ENCODE assay signal across 26 cellular contexts in the genomic region with DNA sequence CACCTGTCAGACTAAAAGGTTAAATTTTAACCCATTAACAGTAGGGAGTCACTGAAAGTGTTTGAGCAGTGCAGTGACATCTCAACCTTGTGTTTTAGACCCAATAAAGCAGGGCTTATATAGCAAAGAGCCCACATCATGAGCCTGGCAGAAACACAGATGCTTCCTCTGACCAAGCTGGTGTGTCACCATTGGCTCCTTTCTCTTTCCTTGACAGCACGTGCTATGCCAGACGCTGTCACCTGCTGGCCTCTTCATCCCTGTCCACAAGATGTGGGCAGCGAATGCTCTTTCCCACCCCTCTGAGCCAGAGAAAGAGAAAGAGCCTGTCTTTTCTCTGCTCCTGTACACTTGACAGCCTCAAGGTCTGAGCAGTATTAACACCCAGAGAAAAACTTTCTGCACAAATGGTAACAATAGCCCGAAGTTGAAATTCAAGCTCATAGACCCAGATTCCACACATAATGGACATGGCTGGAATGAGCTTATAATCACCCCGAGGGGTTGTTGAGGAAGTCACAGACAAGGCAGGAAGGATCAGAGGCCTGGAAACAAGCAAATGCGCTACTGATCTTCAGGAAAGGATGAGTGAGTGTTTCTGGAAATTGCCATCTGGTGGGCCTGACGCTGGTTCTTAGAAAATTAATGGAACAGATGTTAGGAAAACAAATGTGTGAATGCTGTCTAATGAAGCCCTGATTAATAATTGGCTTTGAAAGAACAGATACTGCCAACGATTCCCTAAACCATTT. TPM values are rescaled to one million over a fixed set of nuclear protein-coding genes. Genes with fewer than 3 reads are reported as not detected.
DNase-seq lines count a peak whose midpoint lies in the region; ATAC-seq, FAIRE-seq and TF ChIP-seq lines count a peak whose summit lies in the region.
"Had no signal": no experiment of that assay in that cellular context is flagged by ENCODE, and none has a peak within 500 bp of the region (broad histone marks: within the 10 kb centered on the region; RNA-seq: fewer than 3 reads in every experiment).

No MANE protein-coding gene starts in this region.

- CTCF ChIA-PET in OCI-LY7 (lab: Charles Lee; ENCODE audit: unreplicated experiment), result interaction anchor here (1.4 kb wide), 1 partner anchor 13 kb away, joined by 3 read pairs; no protein-coding TSS in a partner anchor

- no peaks in the 10 kb centered on the region for H3K36me3 ChIP-seq in cardiac muscle cell
- peaks cover 14% of the 10 kb centered on the region for H3K36me3 ChIP-seq in right atrium auricular region
- H3K36me3 ChIP-seq in OCI-LY7 (ENCODE audit: insufficient read depth, low read length), result no peaks in the 10 kb centered on the region
- peaks cover 17 to 19% of the 10 kb centered on the region in 2 donors for H3K36me3 ChIP-seq in stomach smooth muscle (ENCODE audit: control insufficient read depth in 2 of 2, insufficient read depth in 2 of 2, low read length in 2 of 2)
- H3K36me3 ChIP-seq: BLaER1 treated with 17β-estradiol and CSF1 and Interleukin-3, amounts not matched to agents 10 nM and 100 nM; ovary; SJSA1 had no signal

- H3K79me2 ChIP-seq in OCI-LY7 (ENCODE audit: insufficient read depth, low read depth, low read length), result no peaks in the 10 kb centered on the region

- POLR2A ChIA-PET in OCI-LY7 (lab: Charles Lee), result interaction anchor here (1.3 to 1.7 kb wide), 2 partner anchors 8 to 11 kb away, joined by 4 to 5 read pairs; no protein-coding TSS in a partner anchor

- H3K4me3 ChIP-seq in cardiac muscle cell, result no peak overlapping the region
- no peak overlapping the region for H3K4me3 ChIP-seq in right atrium auricular region
- H3K4me3 ChIP-seq in OCI-LY7 (ENCODE audit: low read depth, low read length, poor library complexity, severe bottlenecking), result no peak overlapping the region
- no peak overlapping the region for H3K4me3 ChIP-seq in stomach smooth muscle (ENCODE audit: low read length in 2 of 2)
- H3K4me3 ChIP-seq: BLaER1 treated with 17β-estradiol and CSF1 and Interleukin-3, amounts not matched to agents 10 nM and 100 nM; heart left ventricle; ovary; PC-9; SJSA1; skin epidermis; vagina had no signal

- H3K4me1 ChIP-seq in cardiac muscle cell (ENCODE audit: low read depth) (peaks cover 16% of the 10 kb centered on the region), right atrium auricular region (peaks cover 0 to 15% of the 10 kb centered on the region in 2 donors), OCI-LY7 (ENCODE audit: insufficient read depth, low read length, poor library complexity, severe bottlenecking) (peaks cover 33% of the 10 kb centered on the region), stomach smooth muscle (ENCODE audit: control insufficient read depth, insufficient read depth, low read length) (peaks cover 7% of the 10 kb centered on the region)
- H3K4me1 ChIP-seq: SJSA1 had no signal

- TF ChIP-seq CTCF in cardiac muscle cell (IDR thresholded peaks at IDR 0.05; ENCODE audit: low read depth, low read length), result no peak
- no peak for TF ChIP-seq CTCF in right atrium auricular region (IDR thresholded peaks at IDR 0.05)
- no peak for TF ChIP-seq CTCF in OCI-LY7 (conservative IDR thresholded peaks at IDR 0.05; ENCODE audit: low read length)

- intact Hi-C loops in OCI-LY7 (cut with micrococcal nuclease; ENCODE audit: unreplicated experiment), result no loop called here

- no peaks in the 10 kb centered on the region for H3K9me2 ChIP-seq in OCI-LY7 (ENCODE audit: insufficient read depth, low read length)

- DNase-seq in cardiac muscle cell (ENCODE audit: low read depth in 1 of 2, low spot score in 1 of 2) (peak in 1 of 2 donors; percentile 44), right atrium auricular region (ENCODE audit: low spot score) (no peak), OCI-LY7 (ENCODE audit: low spot score) (no peak), hippocampal formation (lab: John Stamatoyannopoulos, UW) (no peak)
- DNase-seq: activated CD4-positive, alpha-beta memory T cell treated with anti-CD3 and anti-CD28 coated beads for 36 hours; activated naive CD4-positive, alpha-beta T cell treated with anti-CD3 and anti-CD28 coated beads for 36 hours; central memory CD4-positive, alpha-beta T cell; effector CD8-positive, alpha-beta T cell; heart left ventricle; MM.1S; NCI-H2081; NCI-H748 treated with DMSO at 0.1 percent for 48 hours; ovary; PC-9; stimulated activated CD4-positive, alpha-beta T cell treated with anti-CD3 and anti-CD28 coated beads, Interleukin-4, amount 100 ng/mL, for 24 hours had no signal

- peak overlapping the region; percentile 7 to 21 for H3K9ac ChIP-seq in stomach smooth muscle (ENCODE audit: low read length in 2 of 2)
- H3K9ac ChIP-seq: BLaER1 treated with 17β-estradiol and CSF1 and Interleukin-3, amounts not matched to agents 10 nM and 100 nM had no signal

- peak overlapping the region; percentile 57 for H3K27ac ChIP-seq in cardiac muscle cell
- peak overlapping the region in 1 of 2 donors; percentile 34 for H3K27ac ChIP-seq in right atrium auricular region
- no peak overlapping the region for H3K27ac ChIP-seq in OCI-LY7 (ENCODE audit: low read depth, low read length, poor library complexity, severe bottlenecking)
- H3K27ac ChIP-seq in stomach smooth muscle (ENCODE audit: low read length), result no peak overlapping the region
- H3K27ac ChIP-seq: BLaER1 treated with 17β-estradiol and CSF1 and Interleukin-3, amounts not matched to agents 10 nM and 100 nM; heart left ventricle; HL-60; ovary; PC-9; SJSA1; skin epidermis; vagina had no signal

- no peak overlapping the region for H2AFZ ChIP-seq in OCI-LY7 (ENCODE audit: low read length)
- H2AFZ ChIP-seq: PC-9 had no signal

- H3K4me2 ChIP-seq in OCI-LY7 (ENCODE audit: low read length), result peak overlapping the region; percentile 13; the same call in 1 of the 2 replicates
- H3K4me2 ChIP-seq: PC-9 had no signal

- H3K9me3 ChIP-seq in cardiac muscle cell (ENCODE audit: low read depth) (no peaks in the 10 kb centered on the region), right atrium auricular region (no peaks in the 10 kb centered on the region), OCI-LY7 (ENCODE audit: low read length) (no peaks in the 10 kb centered on the region), stomach smooth muscle (ENCODE audit: control insufficient read depth in 2 of 2, low read length in 2 of 2) (no peaks in the 10 kb centered on the region)
- H3K9me3 ChIP-seq: BLaER1 treated with 17β-estradiol and CSF1 and Interleukin-3, amounts not matched to agents 10 nM and 100 nM; heart left ventricle; ovary; SJSA1; vagina had no signal

- H3K27me3 ChIP-seq in cardiac muscle cell (no peaks in the 10 kb centered on the region), right atrium auricular region (no peaks in the 10 kb centered on the region), stomach smooth muscle (ENCODE audit: control insufficient read depth in 1 of 2, insufficient read depth in 2 of 2, low read length in 2 of 2) (no peaks in the 10 kb centered on the region)
- H3K27me3 ChIP-seq: BLaER1 treated with 17β-estradiol and CSF1 and Interleukin-3, amounts not matched to agents 10 nM and 100 nM; heart left ventricle; ovary; vagina had no signal

- H4K20me1 ChIP-seq in OCI-LY7 (ENCODE audit: insufficient read depth, low read length), result no peaks in the 10 kb centered on the region
- H4K20me1 ChIP-seq: BLaER1 treated with 17β-estradiol and CSF1 and Interleukin-3, amounts not matched to agents 10 nM and 100 nM had no signal

- FAIRE-seq in islet of Langerhans (lab: Jason Lieb, UNC), result peak; percentile 73
- FAIRE-seq: A204.1, GM12891 had no signal

- no TSS peak for BruUV-seq in OCI-LY7 (replicated peaks; lab: Mats Ljungman, UMichigan)

- ATAC-seq in HG02885 (IDR thresholded peaks at IDR 0.05; ENCODE audit: poor library complexity, unreplicated experiment), result no peak
- no peak for ATAC-seq in HG03196 (IDR thresholded peaks at IDR 0.05; ENCODE audit: unreplicated experiment)
- ATAC-seq: heart left ventricle had no signal

RNA-seq across cellular contexts. Expression of gene TGFB3, which starts 8.9 kb away (rescaled TPM):
- total RNA-seq in cardiac muscle cell (11.6 and 13.2 TPM in 2 replicates), right atrium auricular region (10 to 100 TPM; 17.5 to 99.1 TPM), OCI-LY7 (2022) (5.5 and 5.6 TPM in 2 replicates)
- polyA plus RNA-seq in cardiac muscle cell, result 11.3 and 13.9 TPM in 2 replicates
- 0.75 and 1.1 TPM in 2 replicates for total RNA-seq in OCI-LY7 (2014; rRNA removed; shearing (Covaris generic))

RNA-seq across cellular contexts. Expression of gene IFT43, which starts 12.7 kb away (rescaled TPM):
- 50.7 and 56.8 TPM in 2 replicates for total RNA-seq in cardiac muscle cell
- 68.6 and 76.6 TPM in 2 replicates for polyA plus RNA-seq in cardiac muscle cell
- 10 to 100 TPM; 32.6 to 59.0 TPM for total RNA-seq in right atrium auricular region
- total RNA-seq in OCI-LY7 (2014; rRNA removed; shearing (Covaris generic)), result 9.3 and 11.0 TPM in 2 replicates
- total RNA-seq in OCI-LY7 (2022), result 8.7 and 13.6 TPM in 2 replicates
